In the genomic region with DNA sequence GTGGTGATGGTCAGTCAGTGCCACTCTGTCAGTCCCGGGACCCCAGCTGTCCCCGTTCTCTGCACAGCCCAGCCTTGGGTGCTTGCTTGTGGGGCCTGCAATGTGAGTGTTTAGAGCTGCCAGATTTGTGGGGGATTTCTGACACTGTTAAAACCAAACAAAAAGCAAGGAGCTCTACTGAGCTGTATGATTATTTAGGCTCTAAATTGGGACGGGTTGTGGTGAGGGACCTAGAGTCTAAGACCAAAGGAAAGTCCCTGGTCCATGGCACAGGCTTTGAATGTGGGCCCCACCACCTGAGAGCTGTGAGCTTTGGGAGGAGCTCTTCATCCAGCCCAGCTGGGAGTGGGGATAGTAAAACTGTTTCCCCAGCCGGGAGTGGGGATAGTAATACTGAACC, we compare ENCODE assay signal across 17 cellular contexts.
DNase-seq lines count a peak whose midpoint lies in the region; ATAC-seq and TF ChIP-seq lines count a peak whose summit lies in the region.
"Had no signal": no experiment of that assay in that cellular context is flagged by ENCODE, and none has a peak within 500 bp of the region (broad histone marks: within the 10 kb centered on the region; RNA-seq: fewer than 3 reads in every experiment).

No MANE protein-coding gene starts in this region.

- DNase-seq in GM13977 (ENCODE audit: low spot score) = peak; percentile 67
- DNase-seq in glutamatergic neuron = no peak
- DNase-seq in activated effector memory CD4-positive, alpha-beta T cell treated with Interleukin-2 at 50 U/mL for 16 hours = no peak
- DNase-seq in RPMI8226 = no peak
- DNase-seq in vagina (ENCODE audit: extremely low spot score in 2 of 2) = no peak
- no peak for DNase-seq in HFFc6
- DNase-seq: activated CD8-positive, alpha-beta T cell treated with anti-CD3 and anti-CD28 coated beads for 36 hours; KG1; left cardiac atrium; NCI-H2029; PC-3; small intestine; T-helper 2 cell had no signal

- H3K27ac Mint-ChIP-seq in glutamatergic neuron (ENCODE audit: unreplicated experiment) = peak overlapping the region; percentile 40
- no peak overlapping the region for H3K27ac Mint-ChIP-seq in HFFc6
- H3K27ac Mint-ChIP-seq: activated CD8-positive, alpha-beta T cell treated with anti-CD3 and anti-CD28 coated beads for 36 hours; B cell had no signal

- TF ChIP-seq CTCF in GM13977 (IDR thresholded peaks at IDR 0.05; ENCODE audit: extremely low read depth, insufficient read depth, missing control alignments) (no peak), glutamatergic neuron (IDR thresholded peaks at IDR 0.05; ENCODE audit: partially characterized antibody, unreplicated experiment) (no peak), vagina (IDR thresholded peaks at IDR 0.05) (no peak), HFFc6 (IDR thresholded peaks at IDR 0.05) (no peak)

- no peak overlapping the region for H3K4me3 ChIP-seq in vagina

- H3K27ac ChIP-seq in vagina = no peak overlapping the region

- peaks cover 45% of the 10 kb centered on the region for H3K4me1 ChIP-seq in vagina

- TF ChIP-seq POLR2A in vagina (IDR thresholded peaks at IDR 0.05) = no peak

- ATAC-seq in GM19395 (IDR thresholded peaks at IDR 0.05; ENCODE audit: unreplicated experiment) (peak; percentile 51), HG03045 (IDR thresholded peaks at IDR 0.05; ENCODE audit: unreplicated experiment) (peak; percentile 53)
- ATAC-seq: activated CD8-positive, alpha-beta T cell treated with anti-CD3 and anti-CD28 coated beads for 36 hours; activated naive CD4-positive, alpha-beta T cell treated with anti-CD3 and anti-CD28 coated beads, Interleukin-2, amount 50 U/mL, for 72 hours; left cardiac atrium; PC-3 had no signal

- no peaks in the 10 kb centered on the region for H3K36me3 Mint-ChIP-seq in glutamatergic neuron (ENCODE audit: unreplicated experiment)
- H3K36me3 Mint-ChIP-seq in HFFc6 (ENCODE audit: low read depth) = no peaks in the 10 kb centered on the region

- H3K4me1 Mint-ChIP-seq in glutamatergic neuron (ENCODE audit: low read depth, unreplicated experiment) (peaks cover 51% of the 10 kb centered on the region), HFFc6 (ENCODE audit: low read depth) (no peaks in the 10 kb centered on the region)

- intact Hi-C loops in vagina (cut with DNase I) = no loop called here

- H3K9me3 Mint-ChIP-seq in glutamatergic neuron (ENCODE audit: unreplicated experiment) (peaks cover 8% of the 10 kb centered on the region), HFFc6 (no peaks in the 10 kb centered on the region)
- H3K9me3 Mint-ChIP-seq: activated CD8-positive, alpha-beta T cell treated with anti-CD3 and anti-CD28 coated beads for 36 hours; activated naive CD4-positive, alpha-beta T cell treated with anti-CD3 and anti-CD28 coated beads, Interleukin-2, amount 50 U/mL, for 72 hours had no signal

- H3K9me3 ChIP-seq in vagina = no peaks in the 10 kb centered on the region

- in situ Hi-C loops in GM13977 (cut with MboI; ENCODE audit: low pct_unique_long_range_greater_than_20kb, low sequenced_read_pairs, unreplicated experiment) = no loop called here

- H3K27me3 ChIP-seq in vagina = no peaks in the 10 kb centered on the region

- H3K27me3 Mint-ChIP-seq in glutamatergic neuron (ENCODE audit: unreplicated experiment) (peaks cover 5% of the 10 kb centered on the region), HFFc6 (ENCODE audit: insufficient read depth) (peaks cover 12% of the 10 kb centered on the region)
- H3K27me3 Mint-ChIP-seq: activated CD8-positive, alpha-beta T cell treated with anti-CD3 and anti-CD28 coated beads for 36 hours; B cell had no signal

- no peak overlapping the region for H3K4me3 Mint-ChIP-seq in glutamatergic neuron (ENCODE audit: unreplicated experiment)
- no peak overlapping the region for H3K4me3 Mint-ChIP-seq in HFFc6
- H3K4me3 Mint-ChIP-seq: activated CD8-positive, alpha-beta T cell treated with anti-CD3 and anti-CD28 coated beads for 36 hours; B cell had no signal

- H3K36me3 ChIP-seq in vagina = no peaks in the 10 kb centered on the region
